ENCODE assay signal across 15 cellular contexts in genomic region chr2:6945821-6946220, GRCh38. TPM values are rescaled to one million over a fixed set of nuclear protein-coding genes. Genes with fewer than 3 reads are reported as not detected.
DNase-seq lines count a peak whose midpoint lies in the region; ATAC-seq and TF ChIP-seq lines count a peak whose summit lies in the region.
"Had no signal": no experiment of that assay in that cellular context is flagged by ENCODE, and none has a peak within 500 bp of the region (broad histone marks: within the 10 kb centered on the region; RNA-seq: fewer than 3 reads in every experiment).

No MANE protein-coding gene starts in this region.

- H3F3A ChIP-seq in smooth muscle cell (ENCODE audit: low read depth), result peaks cover 5% of the 10 kb centered on the region

- H3K9ac ChIP-seq in KMS-11 (no peak overlapping the region; the same call in 1 of the 2 replicates), smooth muscle cell (ENCODE audit: low read depth) (no peak overlapping the region)

- no peak for DNase-seq in activated CD4-positive, alpha-beta T cell treated with anti-CD3 and anti-CD28 coated beads, Interleukin-2, amount 10 ng/mL, durations not matched to agents 24 days and 14 days
- DNase-seq in activated CD4-positive, alpha-beta T cell treated with anti-CD3 and anti-CD28 coated beads, Interleukin-2, amount 50 U/mL, for 48 hours, result no peak
- DNase-seq in smooth muscle cell (lab: John Stamatoyannopoulos, UW; ENCODE audit: unreplicated experiment) (no peak), NCI-H446 (lab: John Stamatoyannopoulos, UW) (no peak), NCI-H69 (lab: John Stamatoyannopoulos, UW) (no peak)
- DNase-seq: endodermal cell, NCI-H1694, NCI-H526, small intestine had no signal

- peak overlapping the region; percentile 12 for H3K4me3 Mint-ChIP-seq in activated CD4-positive, alpha-beta T cell treated with anti-CD3 and anti-CD28 coated beads, Interleukin-2, amount 10 ng/mL, durations not matched to agents 24 days and 14 days
- H3K4me3 Mint-ChIP-seq: endodermal cell, type B pancreatic cell had no signal

- no peaks in the 10 kb centered on the region for H3K36me3 ChIP-seq in KMS-11 (ENCODE audit: insufficient read depth)
- no peaks in the 10 kb centered on the region for H3K36me3 ChIP-seq in smooth muscle cell (ENCODE audit: low read depth)

- H3K9me3 Mint-ChIP-seq in activated CD4-positive, alpha-beta T cell treated with anti-CD3 and anti-CD28 coated beads, Interleukin-2, amount 10 ng/mL, durations not matched to agents 24 days and 14 days, result no peaks in the 10 kb centered on the region
- H3K9me3 Mint-ChIP-seq: endodermal cell, type B pancreatic cell had no signal

- H3K27ac Mint-ChIP-seq in activated CD4-positive, alpha-beta T cell treated with anti-CD3 and anti-CD28 coated beads, Interleukin-2, amount 10 ng/mL, durations not matched to agents 24 days and 14 days, result peak overlapping the region; percentile 83
- H3K27ac Mint-ChIP-seq: endodermal cell, type B pancreatic cell had no signal

- no peak for TF ChIP-seq CTCF in KMS-11 (conservative IDR thresholded peaks at IDR 0.05; ENCODE audit: low read depth, low read length)
- TF ChIP-seq CTCF in smooth muscle cell (IDR thresholded peaks at IDR 0.05; ENCODE audit: borderline replicate concordance, insufficient read depth, poor library complexity, severe bottlenecking), result no peak

- H3K27me3 ChIP-seq in KMS-11 (ENCODE audit: insufficient read depth, low read depth), result no peaks in the 10 kb centered on the region
- no peaks in the 10 kb centered on the region for H3K27me3 ChIP-seq in smooth muscle cell (ENCODE audit: low read depth)

- H3K4me1 ChIP-seq in KMS-11 (ENCODE audit: low read depth, poor library complexity, severe bottlenecking), result peaks cover 46% of the 10 kb centered on the region
- peaks cover 5% of the 10 kb centered on the region for H3K4me1 ChIP-seq in smooth muscle cell (ENCODE audit: low read depth)

- ATAC-seq in HG02840 (IDR thresholded peaks at IDR 0.05; ENCODE audit: low FRiP score, unreplicated experiment), result no peak
- ATAC-seq: K562, left lobe of liver had no signal

- H3K4me3 ChIP-seq in KMS-11 (IDR thresholded peaks at IDR 0.05; ENCODE audit: insufficient read depth, low read depth, low read length), result no peak overlapping the region
- no peak overlapping the region for H3K4me3 ChIP-seq in smooth muscle cell
- H3K4me3 ChIP-seq: K562 had no signal

- intact Hi-C loops in activated CD4-positive, alpha-beta T cell treated with anti-CD3 and anti-CD28 coated beads, Interleukin-2, amount 10 ng/mL, durations not matched to agents 24 days and 14 days (cut with micrococcal nuclease), result loop anchor here (5.0 kb wide), 1 partner anchor 39 kb away; no protein-coding TSS in a partner anchor

- H3K4me1 Mint-ChIP-seq in activated CD4-positive, alpha-beta T cell treated with anti-CD3 and anti-CD28 coated beads, Interleukin-2, amount 10 ng/mL, durations not matched to agents 24 days and 14 days, result peaks cover 45% of the 10 kb centered on the region

- H4K20me1 ChIP-seq in KMS-11 (ENCODE audit: insufficient read depth) (no peaks in the 10 kb centered on the region), smooth muscle cell (ENCODE audit: low read depth) (no peaks in the 10 kb centered on the region)

- H2AFZ ChIP-seq in KMS-11 (ENCODE audit: low read depth), result peak overlapping the region; percentile 50; the same call in 1 of the 2 replicates
- H2AFZ ChIP-seq in smooth muscle cell (ENCODE audit: low read depth), result no peak overlapping the region

- H3K27ac ChIP-seq in KMS-11 (peak overlapping the region; percentile 65), cingulate gyrus (ENCODE audit: low read depth, low read length) (peak overlapping the region; percentile 58), smooth muscle cell (ENCODE audit: low read depth) (peak overlapping the region; percentile 87)

- peaks cover 48% of the 10 kb centered on the region for H3K36me3 Mint-ChIP-seq in activated CD4-positive, alpha-beta T cell treated with anti-CD3 and anti-CD28 coated beads, Interleukin-2, amount 10 ng/mL, durations not matched to agents 24 days and 14 days (ENCODE audit: low read depth)

- H3K4me2 ChIP-seq in KMS-11, result peak overlapping the region; percentile 69
- H3K4me2 ChIP-seq in smooth muscle cell, result peak overlapping the region; percentile 81

- H3K27me3 Mint-ChIP-seq in activated CD4-positive, alpha-beta T cell treated with anti-CD3 and anti-CD28 coated beads, Interleukin-2, amount 10 ng/mL, durations not matched to agents 24 days and 14 days, result no peaks in the 10 kb centered on the region
- H3K27me3 Mint-ChIP-seq: type B pancreatic cell had no signal

- H3K79me2 ChIP-seq in KMS-11 (ENCODE audit: insufficient read depth, low read depth), result no peaks in the 10 kb centered on the region
- no peaks in the 10 kb centered on the region for H3K79me2 ChIP-seq in smooth muscle cell (ENCODE audit: low read depth)

- no peaks in the 10 kb centered on the region for H3K9me3 ChIP-seq in smooth muscle cell (replicated peaks; ENCODE audit: low read depth)

RNA-seq across cellular contexts. Expression of gene RNF144A, which starts 28.6 kb away (rescaled TPM):
- total RNA-seq in activated CD4-positive, alpha-beta T cell treated with anti-CD3 and anti-CD28 coated beads, Interleukin-2, amount 10 ng/mL, durations not matched to agents 24 days and 14 days, result 22.1 and 23.0 TPM in 2 replicates
- total RNA-seq in smooth muscle cell, result 13.6 and 23.3 TPM in 2 replicates
- 10.0 and 11.0 TPM in 2 replicates for polyA plus RNA-seq in smooth muscle cell
